In the genomic region with DNA sequence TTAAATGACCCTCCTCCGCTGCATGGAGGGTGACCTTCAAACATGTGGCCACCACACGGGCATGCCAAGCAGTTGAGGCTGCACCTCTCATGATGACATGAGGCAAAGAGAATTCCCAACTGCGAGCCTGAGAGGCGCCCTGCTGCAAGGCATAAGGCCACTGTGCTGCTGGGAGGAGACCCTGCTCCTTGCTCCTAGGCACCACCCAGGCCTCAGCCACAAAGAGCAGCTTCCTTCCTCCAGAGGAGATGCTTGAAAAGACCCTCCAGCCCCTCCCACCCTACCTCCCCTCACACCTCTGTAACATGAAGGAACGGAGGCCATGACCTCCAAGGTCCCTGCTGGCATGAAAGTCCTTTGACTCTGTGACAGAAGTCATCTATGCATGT, we compare ENCODE assay signal across 8 cellular contexts.
"Had no signal": no experiment of that assay in that cellular context is flagged by ENCODE, and none has a peak within 500 bp of the region (broad histone marks: within the 10 kb centered on the region; RNA-seq: fewer than 3 reads in every experiment).

No MANE protein-coding gene starts in this region.

- H3K9me3 ChIP-seq: HAP-1 had no signal

- H3K9me3 Mint-ChIP-seq: HFFc6, IgD-negative memory B cell had no signal

- H3K36me3 ChIP-seq: HAP-1 had no signal

- H3K9ac ChIP-seq: GM23248 had no signal

- H3K27ac ChIP-seq: GM23248, HL-60 had no signal

- H3K27me3 Mint-ChIP-seq: IgD-negative memory B cell had no signal

- H3K4me3 ChIP-seq: GM23248, HAP-1 had no signal

- H3K4me1 Mint-ChIP-seq: IgD-negative memory B cell had no signal

- H3K4me3 Mint-ChIP-seq: HFFc6, IgD-negative memory B cell had no signal

- DNase-seq: GM23248, GOT3, H7, HFFc6 had no signal

- ATAC-seq: HCT116 had no signal

- H3K4me1 ChIP-seq: HAP-1 had no signal

- H3K27ac Mint-ChIP-seq: HFFc6, IgD-negative memory B cell had no signal

- H2AFZ ChIP-seq: GM23248 had no signal
